In genomic region chr2:75466708-75467311, GRCh38 we compare ENCODE assay signal across 7 cellular contexts.
DNase-seq lines count a peak whose midpoint lies in the region; TF ChIP-seq lines count a peak whose summit lies in the region.

No MANE protein-coding gene starts in this region.

- H3K27ac ChIP-seq in OCI-LY3 (ENCODE audit: low read length) (no peak overlapping the region), transverse colon (no peak overlapping the region)

- no peaks in the 10 kb centered on the region for H3K79me2 ChIP-seq in OCI-LY3 (ENCODE audit: low read length)

- H2AFZ ChIP-seq in OCI-LY3 (ENCODE audit: low read depth, low read length): no peak overlapping the region

- TF ChIP-seq EP300 in transverse colon (IDR thresholded peaks at IDR 0.05; ENCODE audit: low read depth): no peak

- H4K20me1 ChIP-seq in OCI-LY3 (ENCODE audit: insufficient read depth, low read length): no peaks in the 10 kb centered on the region

- no peak overlapping the region for H3K9ac ChIP-seq in OCI-LY3 (ENCODE audit: low read length)

- H3K4me3 ChIP-seq in HAP-1 (no peak overlapping the region), OCI-LY3 (ENCODE audit: low read length) (no peak overlapping the region), fibroblast of pulmonary artery (replicated peaks; ENCODE audit: low read depth, low read length) (no peak overlapping the region), transverse colon (no peak overlapping the region)

- 29 to 64% methylated on average over 3 of the region's 3 CpGs for WGBS in transverse colon (ENCODE audit: low coverage in 1 of 2), 2 donors

- intact Hi-C loops in transverse colon (cut with DNase I; ENCODE audit: low total_unique reads): no loop called here

- H3K27me3 ChIP-seq in HAP-1 (ENCODE audit: low read depth) (no peaks in the 10 kb centered on the region), OCI-LY3 (ENCODE audit: low read depth, low read length) (peaks cover 22% of the 10 kb centered on the region), transverse colon (peaks cover 13% of the 10 kb centered on the region)

- in situ Hi-C loops in HAP-1 (cut with MboI; ENCODE audit: low sequenced_read_pairs) (loop anchor here (5.0 to 25.0 kb wide), 2 partner anchors 140 to 555 kb away; no protein-coding TSS in a partner anchor), transverse colon (cut with MboI; ENCODE audit: low pct_ligation_motif_present in 1 of 4, low pct_unique_long_range_greater_than_20kb in 1 of 4, low sequenced_read_pairs in 3 of 4) (no loop called here)

- H3K4me2 ChIP-seq in OCI-LY3 (ENCODE audit: low read length): no peak overlapping the region

- no peak for TF ChIP-seq POLR2A in transverse colon (IDR thresholded peaks at IDR 0.05)

- TF ChIP-seq CTCF in OCI-LY3 (IDR thresholded peaks at IDR 0.05; ENCODE audit: low read depth, low read length) (peak; percentile 88), fibroblast of pulmonary artery (IDR thresholded peaks at IDR 0.05; ENCODE audit: low read length, missing control alignments) (peak; percentile 66), transverse colon (IDR thresholded peaks at IDR 0.05) (peak in 3 of 5 experiments; percentile 24 to 39 (median 28))

- H3K4me1 ChIP-seq in HAP-1: peaks cover 15% of the 10 kb centered on the region
- H3K4me1 ChIP-seq in OCI-LY3 (ENCODE audit: low read length): no peaks in the 10 kb centered on the region
- no peaks in the 10 kb centered on the region for H3K4me1 ChIP-seq in transverse colon

- peak; percentile 41 for DNase-seq in EH (ENCODE audit: low read depth)
- peak; percentile 74 to 87 for DNase-seq in HAP-1 (ENCODE audit: low spot score in 2 of 2)
- DNase-seq in fibroblast of pulmonary artery (ENCODE audit: low read depth): peak; percentile 39
- DNase-seq in transverse colon: peak; percentile 9
- no peak for DNase-seq in GF-D8 (lab: John Stamatoyannopoulos, UW)
- no peak for DNase-seq in anterior cingulate cortex (lab: John Stamatoyannopoulos, UW)

- H3K9me3 ChIP-seq in HAP-1 (no peaks in the 10 kb centered on the region), OCI-LY3 (ENCODE audit: insufficient read depth, low read length) (no peaks in the 10 kb centered on the region), transverse colon (no peaks in the 10 kb centered on the region)

- H3K36me3 ChIP-seq in HAP-1 (replicated peaks) (no peaks in the 10 kb centered on the region), OCI-LY3 (replicated peaks; ENCODE audit: low read depth, low read length) (no peaks in the 10 kb centered on the region), transverse colon (no peaks in the 10 kb centered on the region)

Comparison
In these comparisons a context has a peak if more than half of its experiments do, and no peak if none do; other contexts are left out.
1. DNase-seq: peak in EH (single experiment), HAP-1 (2 of 2), fibroblast of pulmonary artery (single experiment) and transverse colon (single experiment); none in GF-D8 (single experiment) and anterior cingulate cortex (0 of 58).
2. CTCF ChIP-seq: peak in every context shown above with its lines; median percentile 88 in OCI-LY3; 66 in fibroblast of pulmonary artery; 28 in transverse colon.